In the genomic region with DNA sequence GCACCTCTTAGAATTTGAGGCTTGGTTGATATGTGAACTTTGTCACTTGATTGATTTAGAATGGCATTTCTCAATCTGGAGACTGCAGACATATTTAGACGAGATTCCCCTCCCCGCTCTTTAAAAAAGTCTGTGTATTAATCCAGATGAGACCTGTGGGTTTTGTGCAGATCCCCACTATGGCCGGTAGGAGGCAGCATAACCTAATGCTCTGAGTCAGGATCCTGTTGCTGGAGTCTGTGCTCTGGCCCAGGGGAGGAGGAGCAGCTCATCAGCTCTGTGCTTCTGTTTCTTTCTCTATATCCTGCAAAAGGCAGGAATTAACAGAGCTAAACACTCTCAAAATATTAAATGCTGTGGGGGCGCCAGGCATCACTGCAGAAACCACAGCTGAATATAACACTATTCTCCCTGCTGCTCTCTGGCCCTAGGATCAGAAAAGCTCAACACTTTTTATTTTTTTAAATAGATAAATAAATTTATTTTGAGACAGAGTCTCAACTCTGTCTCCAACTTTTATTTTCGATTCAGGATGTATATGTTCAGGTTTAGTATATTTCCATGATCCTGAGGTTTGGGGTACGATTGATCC, we compare ENCODE assay signal across 8 cellular contexts. TPM values are rescaled to one million over a fixed set of nuclear protein-coding genes. Genes with fewer than 3 reads are reported as not detected.
DNase-seq lines count a peak whose midpoint lies in the region; ATAC-seq and TF ChIP-seq lines count a peak whose summit lies in the region.

No MANE protein-coding gene starts in this region.

- no peaks in the 10 kb centered on the region for H3K9me3 ChIP-seq in MG63
- no peaks in the 10 kb centered on the region for H3K9me3 ChIP-seq in gastroesophageal sphincter
- no peaks in the 10 kb centered on the region for H3K9me3 ChIP-seq in ovary

- peak; percentile 12 for DNase-seq in DMS153 (lab: John Stamatoyannopoulos, UW)
- DNase-seq in MG63: peak; percentile 67
- DNase-seq in SHP77 (lab: John Stamatoyannopoulos, UW): peak; percentile 60 to 67
- peak; percentile 84 for DNase-seq in activated effector memory CD4-positive, alpha-beta T cell treated with anti-CD3 and anti-CD28 coated beads, Interleukin-2, amount 50 U/mL, for 16 hours
- DNase-seq in ovary: peak; percentile 43 to 67 (median 55)

- 27 to 37% methylated on average over 5 to 6 of the region's 6 CpGs for WGBS in gastroesophageal sphincter (ENCODE audit: low coverage in 1 of 2), 2 donors
- WGBS in ovary, 3 donors: 22 to 28% (median 24%) methylated on average over 6 of the region's 6 CpGs

- H3K4me3 ChIP-seq in MG63: no peak overlapping the region
- H3K4me3 ChIP-seq in gastroesophageal sphincter: no peak overlapping the region
- H3K4me3 ChIP-seq in ovary: no peak overlapping the region

- H3K27me3 ChIP-seq in MG63 (no peaks in the 10 kb centered on the region), gastroesophageal sphincter (no peaks in the 10 kb centered on the region), ovary (no peaks in the 10 kb centered on the region)

- intact Hi-C loops in ovary (cut with DNase I): no loop called here

- TF ChIP-seq CTCF in gastroesophageal sphincter (IDR thresholded peaks at IDR 0.05): peak; percentile 77 to 87 (median 84)
- TF ChIP-seq CTCF in ovary (IDR thresholded peaks at IDR 0.05): peak; percentile 38 to 60 (median 57)

- H3K36me3 ChIP-seq in MG63: no peaks in the 10 kb centered on the region
- H3K36me3 ChIP-seq in gastroesophageal sphincter: no peaks in the 10 kb centered on the region
- H3K36me3 ChIP-seq in ovary: no peaks in the 10 kb centered on the region

- no peak for TF ChIP-seq EP300 in gastroesophageal sphincter (IDR thresholded peaks at IDR 0.05)
- TF ChIP-seq EP300 in ovary (IDR thresholded peaks at IDR 0.05): no peak

- no peak overlapping the region for H3K27ac ChIP-seq in gastroesophageal sphincter
- H3K27ac ChIP-seq in ovary: no peak overlapping the region

- TF ChIP-seq POLR2A in gastroesophageal sphincter (IDR thresholded peaks at IDR 0.05) (no peak), ovary (IDR thresholded peaks at IDR 0.05) (no peak)

- H3K4me1 ChIP-seq in gastroesophageal sphincter: peaks cover 0 to 7% (median 0%) of the 10 kb centered on the region in 3 donors
- no peaks in the 10 kb centered on the region for H3K4me1 ChIP-seq in ovary (ENCODE audit: insufficient read depth)

- ATAC-seq in GM21576 (IDR thresholded peaks at IDR 0.05; ENCODE audit: unreplicated experiment) (peak; percentile 75), gastroesophageal sphincter (peak; percentile 91), GM19395 (IDR thresholded peaks at IDR 0.05; ENCODE audit: unreplicated experiment) (no peak)

RNA-seq across cellular contexts. Expression of a gene that starts 23.9 kb away (rescaled TPM):
- total RNA-seq in MG63 (2014; rRNA removed; shearing (Covaris generic); ENCODE audit: low replicate concordance): 82.1 and 109 TPM in 2 replicates
- total RNA-seq in gastroesophageal sphincter (10 to 100 TPM; 42.4 to 57.0 (median 45.5) TPM), ovary (10 to 100 TPM; 27.2 to 62.0 (median 50.6) TPM)
- polyA plus RNA-seq in ovary: 10 to 100 TPM; 39.7 to 76.7 TPM

Comparison
In these comparisons a context has a peak if more than half of its experiments do, and no peak if none do; other contexts are left out.
1. DNase-seq: peak in every context shown above with its lines; median percentile 84 in activated effector memory CD4-positive, alpha-beta T cell treated with anti-CD3 and anti-CD28 coated beads, Interleukin-2, amount 50 U/mL, for 16 hours; 67 in MG63; 64 in SHP77; 55 in ovary; 12 in DMS153.